Comparison of ENCODE assay signal across 12 cellular contexts in the genomic region with DNA sequence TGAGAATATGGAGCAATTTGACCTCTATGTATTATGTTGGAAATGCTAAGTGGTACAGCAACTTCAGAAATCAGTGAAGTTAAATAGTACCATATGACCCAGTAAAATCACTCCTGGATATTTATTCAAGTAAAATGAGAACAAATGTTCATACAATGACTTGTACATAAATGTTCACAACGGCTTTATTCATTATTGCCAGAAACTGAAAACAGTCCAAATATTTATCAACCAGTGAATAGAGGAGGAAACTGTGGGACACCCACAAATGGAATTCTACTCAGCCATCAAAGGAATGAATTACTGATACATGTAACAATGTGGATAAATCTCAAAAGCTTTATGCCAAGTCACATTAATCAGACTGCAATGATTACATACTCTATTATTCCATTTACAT.
"Had no signal": no experiment of that assay in that cellular context is flagged by ENCODE, and none has a peak within 500 bp of the region (broad histone marks: within the 10 kb centered on the region; RNA-seq: fewer than 3 reads in every experiment).

No MANE protein-coding gene starts in this region.

- H3K27me3 ChIP-seq: adrenal gland, brain microvascular endothelial cell had no signal

- H3K9me3 ChIP-seq: adrenal gland had no signal

- H3K4me3 ChIP-seq: adrenal gland had no signal

- ATAC-seq: activated CD4-positive, CD25-positive, alpha-beta regulatory T cell treated with anti-CD3 and anti-CD28 coated beads, Interleukin-2, amount 50 U/mL, for 24 hours; left colon; natural killer cell; right cardiac atrium; stimulated activated naive B cell treated with anti-CD40 and anti-IgM and Interleukin-4, amounts not matched to agents 10 μg/mL and 1 μg/mL and 100 μg/mL, for 72 hours had no signal

- H3K36me3 ChIP-seq: adrenal gland, brain microvascular endothelial cell had no signal

- DNase-seq: activated naive CD4-positive, alpha-beta T cell treated with anti-CD3 and anti-CD28 coated beads, Interleukin-2, amount 10 ng/mL, durations not matched to agents 7 days and 5 days; adrenal gland; brain microvascular endothelial cell; head of caudate nucleus; left colon; natural killer cell; right cardiac atrium; stimulated activated CD4-positive, alpha-beta T cell treated with anti-CD3 and anti-CD28 coated beads, Interleukin-2, amount 100 ng/mL, for 24 hours; stimulated activated naive B cell treated with anti-CD40 and anti-IgM and Interleukin-4, amounts not matched to agents 10 μg/mL and 1 μg/mL and 100 μg/mL, for 72 hours; substantia nigra; trophoblast cell had no signal

- H3K4me1 ChIP-seq: adrenal gland had no signal

- H3K27ac ChIP-seq: adrenal gland, brain microvascular endothelial cell had no signal
